Comparison of ENCODE assay signal across 21 cellular contexts in the genomic region with DNA sequence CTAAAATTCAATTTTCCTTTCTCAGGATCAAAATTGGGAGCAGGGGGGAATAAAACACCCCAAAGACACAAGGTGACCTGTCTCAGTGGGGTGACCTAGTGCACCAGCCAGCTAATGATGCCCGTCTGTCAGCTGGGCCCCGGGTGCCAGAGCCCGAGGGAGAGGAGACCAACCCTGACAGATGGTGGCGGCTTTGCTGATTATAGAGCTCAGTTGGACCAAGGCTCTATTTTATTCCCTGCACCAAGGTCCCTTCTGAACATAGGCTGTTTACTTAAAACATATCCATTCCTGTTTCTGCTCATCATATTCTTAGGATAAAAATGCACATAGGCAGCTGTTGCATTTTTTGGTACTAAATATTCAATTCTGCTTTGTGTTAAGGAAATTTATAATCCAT.
DNase-seq lines count a peak whose midpoint lies in the region; ATAC-seq, FAIRE-seq and TF ChIP-seq lines count a peak whose summit lies in the region.
"Had no signal": no experiment of that assay in that cellular context is flagged by ENCODE, and none has a peak within 500 bp of the region (broad histone marks: within the 10 kb centered on the region; RNA-seq: fewer than 3 reads in every experiment).

No MANE protein-coding gene starts in this region.

- peak overlapping the region; percentile 58 for H3K27ac ChIP-seq in mesodermal cell (ENCODE audit: low read depth, low read length, severe bottlenecking)
- peak overlapping the region; percentile 19 to 24 for H3K27ac ChIP-seq in tibial artery
- no peak overlapping the region for H3K27ac ChIP-seq in CD8-positive, alpha-beta memory T cell (ENCODE audit: low read depth, low read length)
- H3K27ac ChIP-seq: 22Rv1, GM23248, HL-60 had no signal

- H3K27ac Mint-ChIP-seq in CD8-positive, alpha-beta memory T cell: peak overlapping the region in 1 of 8 donors; percentile 70
- H3K27ac Mint-ChIP-seq: B cell; CD4-positive, alpha-beta memory T cell; IgD-negative memory B cell had no signal

- peaks cover 11 to 16% (median 16%) of the 10 kb centered on the region in 3 donors for H3K4me1 Mint-ChIP-seq in CD8-positive, alpha-beta memory T cell
- H3K4me1 Mint-ChIP-seq: B cell had no signal

- WGBS in mesodermal cell (ENCODE audit: insufficient coverage in 2 of 2), 2 experiments: 82 to 86% methylated on average over 4 of the region's 4 CpGs

- DNase-seq in DMS 273 (lab: John Stamatoyannopoulos, UW; ENCODE audit: unreplicated experiment) (peak; percentile 78), DMS 273 treated with DMSO at 0.1 percent for 48 hours (lab: John Stamatoyannopoulos, UW) (no peak), NCI-H69 (lab: John Stamatoyannopoulos, UW) (peak; percentile 86), tibial artery (no peak), GM19239 (ENCODE audit: insufficient read length, low spot score) (no peak)
- no peak for DNase-seq in CD8-positive, alpha-beta memory T cell
- DNase-seq: CD4-positive, alpha-beta memory T cell; GM23248; HCEC 1CT; Kasumi-1; MM.1S; NCI-H1092 treated with DMSO at 0.1 percent for 48 hours had no signal

- no peak for TF ChIP-seq CTCF in tibial artery (IDR thresholded peaks at IDR 0.05)

- ATAC-seq in GM19452 (IDR thresholded peaks at IDR 0.05; ENCODE audit: unreplicated experiment): no peak
- ATAC-seq: Panc1 had no signal

- no peaks in the 10 kb centered on the region for H3K9me3 ChIP-seq in mesodermal cell (ENCODE audit: control insufficient read depth, low read length)
- no peaks in the 10 kb centered on the region for H3K9me3 ChIP-seq in tibial artery
- H3K9me3 ChIP-seq in CD8-positive, alpha-beta memory T cell (ENCODE audit: low read length): no peaks in the 10 kb centered on the region

- CTCF ChIA-PET in CD8-positive, alpha-beta memory T cell (lab: Charles Lee): no interaction called here

- H3K27me3 Mint-ChIP-seq in CD8-positive, alpha-beta memory T cell: no peaks in the 10 kb centered on the region

- H3K4me1 ChIP-seq in mesodermal cell (ENCODE audit: control insufficient read depth, insufficient read depth, low read length, poor library complexity, severe bottlenecking): peaks cover 16% of the 10 kb centered on the region
- peaks cover 0 to 15% (median 7%) of the 10 kb centered on the region in 4 donors for H3K4me1 ChIP-seq in tibial artery
- no peaks in the 10 kb centered on the region for H3K4me1 ChIP-seq in CD8-positive, alpha-beta memory T cell (ENCODE audit: insufficient read depth, low read length)

- POLR2A ChIA-PET in CD8-positive, alpha-beta memory T cell (lab: Charles Lee): no interaction called here

- H3K4me3 Mint-ChIP-seq in CD8-positive, alpha-beta memory T cell: no peak overlapping the region
- H3K4me3 Mint-ChIP-seq: B cell; CD4-positive, alpha-beta memory T cell; IgD-negative memory B cell had no signal

- no peaks in the 10 kb centered on the region for H3K27me3 ChIP-seq in tibial artery
- H3K27me3 ChIP-seq in CD8-positive, alpha-beta memory T cell (ENCODE audit: insufficient read depth, low read length, poor library complexity, severe bottlenecking): no peaks in the 10 kb centered on the region

- intact Hi-C loops in tibial artery (cut with DNase I; ENCODE audit: low total_unique reads): no loop called here

- H3K4me3 ChIP-seq in mesodermal cell (ENCODE audit: extremely low read depth, insufficient read depth, low read length, poor library complexity, severe bottlenecking): no peak overlapping the region
- no peak overlapping the region for H3K4me3 ChIP-seq in tibial artery
- H3K4me3 ChIP-seq in CD8-positive, alpha-beta memory T cell (ENCODE audit: low read length): no peak overlapping the region
- H3K4me3 ChIP-seq: GM23248 had no signal

- no peak for FAIRE-seq in GM19239 (lab: Jason Lieb, UNC)
- FAIRE-seq: GM12892, HTR-8/SVneo had no signal

- H3K36me3 ChIP-seq in mesodermal cell (ENCODE audit: control insufficient read depth, insufficient read depth, low read length) (no peaks in the 10 kb centered on the region), tibial artery (no peaks in the 10 kb centered on the region)
- H3K36me3 ChIP-seq in CD8-positive, alpha-beta memory T cell (ENCODE audit: insufficient read depth, low read length): no peaks in the 10 kb centered on the region

- no peaks in the 10 kb centered on the region for H3K9me3 Mint-ChIP-seq in CD8-positive, alpha-beta memory T cell

- H3K36me3 Mint-ChIP-seq in CD8-positive, alpha-beta memory T cell: peaks cover 0 to 10% (median 6%) of the 10 kb centered on the region in 3 donors
- H3K36me3 Mint-ChIP-seq: CD4-positive, alpha-beta memory T cell had no signal

Comparison
In these comparisons a context has a peak if more than half of its experiments do, and no peak if none do; other contexts are left out.
1. DNase-seq: peak in DMS 273 (single experiment) and NCI-H69 (single experiment); none in DMS 273 treated with DMSO at 0.1 percent for 48 hours (single experiment), tibial artery (0 of 2), CD8-positive, alpha-beta memory T cell (0 of 5) and GM19239 (single experiment).